19 cellular contexts compared by ENCODE assay signal in genomic region chr6:43037706-43038105, GRCh38. TPM values are rescaled to one million over a fixed set of nuclear protein-coding genes. Genes with fewer than 3 reads are reported as not detected.
A peak's percentile ranks its signal among the peaks of the same experiment; 100 is the strongest.
DNase-seq lines count a peak whose midpoint lies in the region; ATAC-seq and TF ChIP-seq lines count a peak whose summit lies in the region.
"Had no signal": no experiment of that assay in that cellular context is flagged by ENCODE, and none has a peak within 500 bp of the region (broad histone marks: within the 10 kb centered on the region; RNA-seq: fewer than 3 reads in every experiment).

No MANE protein-coding gene starts in this region.

- intact Hi-C loops in right cardiac atrium (cut with DNase I) (no loop called here), heart left ventricle (cut with DNase I) (no loop called here)

- H3K27me3 Mint-ChIP-seq in endothelial cell (ENCODE audit: unreplicated experiment) = peaks cover 4% of the 10 kb centered on the region
- H3K27me3 Mint-ChIP-seq: B cell had no signal

- peak; percentile 8 to 18 for ATAC-seq in right cardiac atrium
- no peak for ATAC-seq in heart left ventricle
- ATAC-seq: A549, GM12878 had no signal

- peak in 1 of 3 donors; percentile 32 for DNase-seq in right cardiac atrium
- no peak for DNase-seq in heart left ventricle
- no peak for DNase-seq in endothelial cell (ENCODE audit: low spot score)
- DNase-seq in osteoblast (ENCODE audit: insufficient read length, low spot score, missing footprints) = peak; percentile 30
- DNase-seq in RPMI8226 = no peak
- no peak for DNase-seq in dermis blood vessel endothelial cell
- DNase-seq in medulla oblongata (ENCODE audit: extremely low spot score) = no peak
- DNase-seq: DMS79, MM.1S, NCI-H1048, NCI-H1417 treated with DMSO at 0.1 percent for 48 hours, NCI-H187, NCI-H446 treated with DMSO at 0.1 percent for 48 hours, NCI-H526 treated with DMSO at 0.1 percent for 48 hours, SHP77 treated with DMSO at 0.1 percent for 48 hours had no signal

- no peak for TF ChIP-seq POLR2A in heart left ventricle (IDR thresholded peaks at IDR 0.05)

- no peak overlapping the region for H3K4me2 ChIP-seq in osteoblast (ENCODE audit: insufficient read depth, low read length)
- H3K4me2 ChIP-seq: A549 had no signal

- H3K27me3 ChIP-seq in right cardiac atrium (ENCODE audit: control insufficient read depth, insufficient read depth) (no peaks in the 10 kb centered on the region), heart left ventricle (no peaks in the 10 kb centered on the region), osteoblast (ENCODE audit: insufficient read depth, low read length) (no peaks in the 10 kb centered on the region)

- H3K4me1 ChIP-seq in right cardiac atrium (ENCODE audit: control insufficient read depth, insufficient read depth, low read length) (no peaks in the 10 kb centered on the region), heart left ventricle (peaks cover 0 to 24% (median 5%) of the 10 kb centered on the region in 12 donors), osteoblast (ENCODE audit: insufficient read depth, low read length) (no peaks in the 10 kb centered on the region)
- H3K4me1 ChIP-seq: A549 had no signal

- peaks cover 0 to 83% (median 62%) of the 10 kb centered on the region in 9 donors for H3K36me3 ChIP-seq in heart left ventricle
- H3K36me3 ChIP-seq in osteoblast (ENCODE audit: insufficient read depth, low read length) = peaks cover 68% of the 10 kb centered on the region

- H3K36me3 Mint-ChIP-seq in endothelial cell (ENCODE audit: low read depth, unreplicated experiment) = peaks cover 39% of the 10 kb centered on the region

- H3K27ac ChIP-seq in right cardiac atrium (ENCODE audit: low read length) (no peak overlapping the region), heart left ventricle (peak overlapping the region in 1 of 12 donors; percentile 53), osteoblast (ENCODE audit: low read depth, low read length) (no peak overlapping the region)
- H3K27ac ChIP-seq: A549 had no signal

- H3K4me1 Mint-ChIP-seq in endothelial cell (ENCODE audit: unreplicated experiment) = no peaks in the 10 kb centered on the region
- H3K4me1 Mint-ChIP-seq: B cell, CD14-positive monocyte had no signal

- WGBS in right cardiac atrium = 85% methylated on average over 9 of the region's 9 CpGs
- 80 to 84% (median 83%) methylated on average over 9 of the region's 9 CpGs for WGBS in heart left ventricle, 4 donors

- H3K4me3 ChIP-seq in right cardiac atrium (ENCODE audit: low read length) (no peak overlapping the region), heart left ventricle (no peak overlapping the region), osteoblast (ENCODE audit: insufficient read depth, low read length) (no peak overlapping the region)
- H3K4me3 ChIP-seq: A549, GM12878 had no signal

- H2AFZ ChIP-seq in osteoblast (ENCODE audit: low read length) = no peak overlapping the region

- H3K9me3 Mint-ChIP-seq in endothelial cell (ENCODE audit: unreplicated experiment) = no peaks in the 10 kb centered on the region
- H3K9me3 Mint-ChIP-seq: CD14-positive monocyte had no signal

- H3K79me2 ChIP-seq in osteoblast (ENCODE audit: insufficient read depth, low read length) = no peaks in the 10 kb centered on the region

- H3K9me3 ChIP-seq in right cardiac atrium (ENCODE audit: control insufficient read depth, low read length) (no peaks in the 10 kb centered on the region), heart left ventricle (no peaks in the 10 kb centered on the region), osteoblast (ENCODE audit: low read depth, low read length) (no peaks in the 10 kb centered on the region)
- H3K9me3 ChIP-seq: A549 had no signal

- no peak overlapping the region for H3K27ac Mint-ChIP-seq in endothelial cell (ENCODE audit: unreplicated experiment)
- H3K27ac Mint-ChIP-seq: B cell had no signal

- no peaks in the 10 kb centered on the region for H4K20me1 ChIP-seq in osteoblast (ENCODE audit: insufficient read depth, low read length)

- no peak for TF ChIP-seq CTCF in heart left ventricle (IDR thresholded peaks at IDR 0.05)
- TF ChIP-seq CTCF in endothelial cell (IDR thresholded peaks at IDR 0.05; ENCODE audit: unreplicated experiment) = no peak
- TF ChIP-seq CTCF in osteoblast (IDR thresholded peaks at IDR 0.05; ENCODE audit: extremely low read depth, low read depth, low read length) = no peak

- H3K4me3 Mint-ChIP-seq in endothelial cell (ENCODE audit: unreplicated experiment) = peak overlapping the region; percentile 47
- H3K4me3 Mint-ChIP-seq: B cell, CD14-positive monocyte had no signal

RNA-seq across cellular contexts. Expression of gene CUL7, which starts 15.9 kb away (rescaled TPM):
- 1 to 10 TPM; 6.7 to 9.6 (median 9.2) TPM for total RNA-seq in right cardiac atrium
- 4.5 TPM for polyA plus RNA-seq in right cardiac atrium
- total RNA-seq in heart left ventricle = 10 to 100 TPM in 2 of 9 donors, 1 to 10 TPM in 7; 5.6 to 13.2 (median 7.9) TPM
- 1 to 10 TPM; 3.5 to 6.1 TPM for polyA plus RNA-seq in heart left ventricle
- total RNA-seq in endothelial cell (ENCODE audit: unreplicated experiment) = 42.2 TPM
- total RNA-seq in osteoblast = 46.9 and 48.5 TPM in 2 replicates
- 38.9 and 39.5 TPM in 2 replicates for total RNA-seq in dermis blood vessel endothelial cell

RNA-seq across cellular contexts. Expression of gene RRP36, which starts 16.3 kb away (rescaled TPM):
- total RNA-seq in right cardiac atrium (10 to 100 TPM; 28.2 to 34.3 (median 29.6) TPM), heart left ventricle (10 to 100 TPM; 22.7 to 36.5 (median 32.3) TPM), endothelial cell (ENCODE audit: unreplicated experiment) (82.1 TPM), osteoblast (84.0 and 90.2 TPM in 2 replicates), dermis blood vessel endothelial cell (100 and 147 TPM in 2 replicates)
- polyA plus RNA-seq in right cardiac atrium (27.2 TPM), heart left ventricle (10 to 100 TPM; 18.7 to 53.4 TPM)

RNA-seq across cellular contexts. Expression of gene MRPL2, which starts 21.5 kb away (rescaled TPM):
- 10 to 100 TPM; 83.2 to 94.2 (median 87.8) TPM for total RNA-seq in right cardiac atrium
- 92.7 TPM for polyA plus RNA-seq in right cardiac atrium
- total RNA-seq in heart left ventricle = 10 to 100 TPM; 54.0 to 98.5 (median 83.1) TPM
- 100 to 1,000 TPM; 119 to 142 TPM for polyA plus RNA-seq in heart left ventricle
- 39.7 TPM for total RNA-seq in endothelial cell (ENCODE audit: unreplicated experiment)
- total RNA-seq in osteoblast = 16.2 and 20.6 TPM in 2 replicates
- total RNA-seq in dermis blood vessel endothelial cell = 18.5 and 19.4 TPM in 2 replicates

RNA-seq across cellular contexts. Expression of gene KLC4, which starts 21.7 kb away (rescaled TPM):
- total RNA-seq in right cardiac atrium (10 to 100 TPM; 36.9 to 51.2 (median 40.1) TPM), heart left ventricle (10 to 100 TPM; 18.8 to 35.4 (median 26.9) TPM), endothelial cell (ENCODE audit: unreplicated experiment) (41.4 TPM), osteoblast (17.7 and 20.3 TPM in 2 replicates), dermis blood vessel endothelial cell (17.3 and 19.9 TPM in 2 replicates)
- polyA plus RNA-seq in right cardiac atrium (32.4 TPM), heart left ventricle (10 to 100 TPM; 23.5 to 30.0 TPM)

RNA-seq across cellular contexts. Expression of gene KLHDC3, which starts 23.7 kb away (rescaled TPM):
- total RNA-seq in right cardiac atrium (100 to 1,000 TPM in 3 of 4 donors, 10 to 100 TPM in 1; 97.3 to 176 (median 138) TPM), heart left ventricle (100 to 1,000 TPM in 5 of 9 donors, 10 to 100 TPM in 4; 79.4 to 180 (median 102) TPM), endothelial cell (ENCODE audit: unreplicated experiment) (154 TPM), osteoblast (122 and 123 TPM in 2 replicates), dermis blood vessel endothelial cell (134 and 173 TPM in 2 replicates)
- polyA plus RNA-seq in right cardiac atrium (170 TPM), heart left ventricle (100 to 1,000 TPM; 112 to 147 TPM)

Comparison
In these comparisons a context has a peak if more than half of its experiments do, and no peak if none do; other contexts are left out.
1. ATAC-seq: peak in right cardiac atrium (2 of 2); none in heart left ventricle (0 of 4).